ENCODE assay signal across 6 cellular contexts in genomic region chr19:5621945-5622464, GRCh38. TPM values are rescaled to one million over a fixed set of nuclear protein-coding genes. Genes with fewer than 3 reads are reported as not detected.
A peak's percentile ranks its signal among the peaks of the same experiment; 100 is the strongest.
DNase-seq lines count a peak whose midpoint lies in the region; ATAC-seq and TF ChIP-seq lines count a peak whose summit lies in the region.

No MANE protein-coding gene starts in this region.

- peak; percentile 9 for ATAC-seq in HG03139 (IDR thresholded peaks at IDR 0.05; ENCODE audit: unreplicated experiment)
- ATAC-seq in lower lobe of right lung: no peak

- intact Hi-C loops in lower lobe of right lung (cut with DNase I): no loop called here

- peaks cover 67% of the 10 kb centered on the region for H3K4me1 ChIP-seq in lower lobe of right lung

- peak overlapping the region; percentile 98 for H3K27ac ChIP-seq in lower lobe of right lung

- H3K4me3 ChIP-seq in lower lobe of right lung: peak overlapping the region; percentile 99

- peaks cover 65% of the 10 kb centered on the region for H3K36me3 ChIP-seq in lower lobe of right lung

- no peak for TF ChIP-seq CTCF in lower lobe of right lung (IDR thresholded peaks at IDR 0.05)

- peak; percentile 39 for DNase-seq in activated naive CD4-positive, alpha-beta T cell treated with Interleukin-2 at 50 U/mL for 16 hours
- DNase-seq in lower lobe of right lung (no peak), SK-N-DZ (ENCODE audit: low spot score) (no peak), kidney glomerular epithelial cell (lab: John Stamatoyannopoulos, UW) (no peak), NCI-H1694 treated with DMSO at 0.1 percent for 48 hours (lab: John Stamatoyannopoulos, UW) (no peak)

- no peaks in the 10 kb centered on the region for H3K9me3 ChIP-seq in lower lobe of right lung

- no peaks in the 10 kb centered on the region for H3K27me3 ChIP-seq in lower lobe of right lung (ENCODE audit: low read depth)

RNA-seq across cellular contexts. Expression of gene SAFB2, which starts 0.6 kb away (rescaled TPM):
- 81.8 TPM for total RNA-seq in lower lobe of right lung
- 8.3 and 12.7 TPM in 2 replicates for polyA plus RNA-seq in SK-N-DZ (2014; cell fraction: cytosol; rRNA removed)
- polyA plus RNA-seq in SK-N-DZ (2014; cell fraction: nucleus; rRNA removed): 33.5 and 69.8 TPM in 2 replicates

RNA-seq across cellular contexts. Expression of gene SAFB, which starts 0.9 kb away (rescaled TPM):
- 87.1 TPM for total RNA-seq in lower lobe of right lung
- polyA plus RNA-seq in SK-N-DZ (2014; cell fraction: cytosol; rRNA removed): 21.0 and 30.1 TPM in 2 replicates
- polyA plus RNA-seq in SK-N-DZ (2014; cell fraction: nucleus; rRNA removed): 45.2 and 117 TPM in 2 replicates

RNA-seq across cellular contexts. Expression of gene TINCR, which starts 54.3 kb away (rescaled TPM):
- 3.9 TPM for total RNA-seq in lower lobe of right lung
- polyA plus RNA-seq in SK-N-DZ (2014; cell fraction: cytosol; rRNA removed): 0.09 TPM in 1 of 2 replicates, not detected in the other
- polyA plus RNA-seq in SK-N-DZ (2014; cell fraction: nucleus; rRNA removed): not detected in 2 replicates

RNA-seq across cellular contexts. Expression of gene MICOS13, which starts 58.3 kb away (rescaled TPM):
- total RNA-seq in lower lobe of right lung: 42.7 TPM
- 29.8 and 31.0 TPM in 2 replicates for polyA plus RNA-seq in SK-N-DZ (2014; cell fraction: cytosol; rRNA removed)
- 26.0 and 26.7 TPM in 2 replicates for polyA plus RNA-seq in SK-N-DZ (2014; cell fraction: nucleus; rRNA removed)

RNA-seq across cellular contexts. Expression of gene HSD11B1L, which starts 58.8 kb away (rescaled TPM):
- 8.6 TPM for total RNA-seq in lower lobe of right lung
- 45.0 and 46.0 TPM in 2 replicates for polyA plus RNA-seq in SK-N-DZ (2014; cell fraction: cytosol; rRNA removed)
- 56.8 and 68.8 TPM in 2 replicates for polyA plus RNA-seq in SK-N-DZ (2014; cell fraction: nucleus; rRNA removed)
